ENCODE assay signal across 29 cellular contexts in the genomic region with DNA sequence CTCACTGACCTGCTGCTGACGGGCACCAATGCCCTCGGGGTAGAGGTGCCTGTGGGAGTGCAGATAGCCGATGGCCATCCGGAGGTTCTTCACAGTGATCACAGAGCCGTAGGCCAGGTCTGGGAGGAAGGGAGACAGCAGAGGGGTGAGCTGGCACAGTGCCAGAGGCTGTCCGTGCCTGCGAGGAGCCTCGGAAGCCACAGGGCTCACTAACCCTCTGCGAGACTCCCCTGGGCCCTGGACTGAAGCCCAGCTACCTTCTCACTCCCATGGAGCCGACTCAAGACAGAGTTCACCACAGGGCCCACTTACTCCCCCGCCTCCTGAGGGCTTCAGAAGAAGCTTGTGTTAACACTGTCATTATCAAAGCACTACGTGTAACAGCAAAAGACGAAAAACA. TPM values are rescaled to one million over a fixed set of nuclear protein-coding genes. Genes with fewer than 3 reads are reported as not detected.
"Had no signal": no experiment of that assay in that cellular context is flagged by ENCODE, and none has a peak within 500 bp of the region (broad histone marks: within the 10 kb centered on the region; RNA-seq: fewer than 3 reads in every experiment).

No MANE protein-coding gene starts in this region.

- H3K27me3 ChIP-seq: gastroesophageal sphincter, hepatocyte, neural progenitor cell, spleen, thyroid gland had no signal

- H2AFZ ChIP-seq: hepatocyte, neural progenitor cell had no signal

- H3K36me3 ChIP-seq: neural progenitor cell had no signal

- H3K4me2 ChIP-seq: hepatocyte, neural progenitor cell had no signal

- H3K27ac ChIP-seq: gastroesophageal sphincter, hepatocyte, neural progenitor cell, spleen, thyroid gland had no signal

- H3K79me2 ChIP-seq: hepatocyte had no signal

- H3K4me3 ChIP-seq: gastroesophageal sphincter, hepatocyte, neural progenitor cell, spleen, thyroid gland had no signal

- H3K4me1 ChIP-seq: neural progenitor cell, thyroid gland had no signal

- ATAC-seq: activated naive CD8-positive, alpha-beta T cell treated with anti-CD3 and anti-CD28 coated beads, Interleukin-2, amount 50 U/mL, for 24 hours; activated T-cell treated with anti-CD3 and anti-CD28 coated beads, Interleukin-2, amount 50 U/mL, for 4 hours; activated T-helper 17 cell treated with anti-CD3 and anti-CD28 coated beads, Interleukin-2, amount 50 U/mL, for 72 hours; gastroesophageal sphincter; left cardiac atrium; left ventricle myocardium superior; naive thymus-derived CD4-positive, alpha-beta T cell; right cardiac atrium; stimulated activated naive CD8-positive, alpha-beta T cell treated with anti-CD3 and anti-CD28 coated beads, Interleukin-15, Interleukin-2, amounts not matched to agents 100 U/mL and 50 U/mL, for 24 hours; T-helper 17 cell had no signal

- H3K9ac ChIP-seq: neural progenitor cell had no signal

- DNase-seq: activated CD4-positive, alpha-beta memory T cell treated with anti-CD3 and anti-CD28 coated beads, Interleukin-2, amount 10 ng/mL, durations not matched to agents 7 days and 5 days; activated CD4-positive, alpha-beta T cell treated with anti-CD3 and anti-CD28 coated beads, Interleukin-2, amount 10 ng/mL, durations not matched to agents 24 days and 14 days; activated CD4-positive, CD25-positive, alpha-beta regulatory T cell treated with anti-CD3 and anti-CD28 coated beads, Interleukin-2, amount 50 U/mL, for 72 hours; activated gamma-delta T cell treated with Interleukin-2 at 50 U/mL for 16 hours; activated naive CD8-positive, alpha-beta T cell treated with anti-CD3 and anti-CD28 coated beads, Interleukin-2, amount 50 U/mL, for 24 hours; activated T-cell treated with anti-CD3 and anti-CD28 coated beads, Interleukin-2, amount 50 U/mL, for 4 hours; caudate nucleus; islet precursor cell; left cardiac atrium; left ventricle myocardium superior; naive thymus-derived CD4-positive, alpha-beta T cell; occipital lobe; right cardiac atrium; spleen; stimulated activated naive CD8-positive, alpha-beta T cell treated with anti-CD3 and anti-CD28 coated beads, Interleukin-15, Interleukin-2, amounts not matched to agents 100 U/mL and 50 U/mL, for 24 hours; T-helper 17 cell; T1000; thyroid gland had no signal

- H3K9me3 ChIP-seq: gastroesophageal sphincter, spleen, thyroid gland had no signal

RNA-seq across cellular contexts. Expression of a gene that starts 25.1 kb away (rescaled TPM):
- total RNA-seq: activated CD4-positive, alpha-beta memory T cell treated with anti-CD3 and anti-CD28 coated beads, Interleukin-2, amount 10 ng/mL, durations not matched to agents 7 days and 5 days; activated CD4-positive, alpha-beta T cell treated with anti-CD3 and anti-CD28 coated beads, Interleukin-2, amount 10 ng/mL, durations not matched to agents 24 days and 14 days; activated T-cell treated with anti-CD3 and anti-CD28 coated beads, Interleukin-2, amount 50 U/mL, for 4 hours; activated T-helper 17 cell treated with anti-CD3 and anti-CD28 coated beads, Interleukin-2, amount 50 U/mL, for 72 hours; chondrocyte; endothelial cell of umbilical vein; fibroblast of lung; fibroblast of villous mesenchyme; hepatocyte; left cardiac atrium; left ventricle myocardium superior; lung microvascular endothelial cell; naive thymus-derived CD4-positive, alpha-beta T cell; right cardiac atrium; spleen; subcutaneous adipose tissue; T-helper 17 cell; thyroid gland; ureter had no signal
- polyA plus RNA-seq: endothelial cell of umbilical vein; fibroblast of lung; hepatocyte; naive thymus-derived CD4-positive, alpha-beta T cell; right cardiac atrium; spleen had no signal
